In genomic region chr3:115876860-115877646, GRCh38 we compare ENCODE assay signal across 13 cellular contexts.
DNase-seq lines count a peak whose midpoint lies in the region; ATAC-seq, FAIRE-seq and TF ChIP-seq lines count a peak whose summit lies in the region.
"Had no signal": no experiment of that assay in that cellular context is flagged by ENCODE, and none has a peak within 500 bp of the region (broad histone marks: within the 10 kb centered on the region; RNA-seq: fewer than 3 reads in every experiment).

No MANE protein-coding gene starts in this region.

- peak overlapping the region; percentile 12 for H3K4me3 ChIP-seq in suprapubic skin

- 9% methylated on average over 8 of the region's 8 CpGs for WGBS in suprapubic skin

- no peak for TF ChIP-seq CTCF in suprapubic skin (IDR thresholded peaks at IDR 0.05)

- peak; percentile 81 for FAIRE-seq in islet of Langerhans (lab: Jason Lieb, UNC)

- no peaks in the 10 kb centered on the region for H3K9me3 ChIP-seq in suprapubic skin
- H3K9me3 ChIP-seq: sigmoid colon had no signal

- no peaks in the 10 kb centered on the region for H3K27me3 ChIP-seq in suprapubic skin
- H3K27me3 ChIP-seq: sigmoid colon had no signal

- no peak for TF ChIP-seq EP300 in suprapubic skin (IDR thresholded peaks at IDR 0.05)

- DNase-seq in DMS79 treated with DMSO at 0.1 percent for 48 hours (lab: John Stamatoyannopoulos, UW) (peak; percentile 12), DMS79 (lab: John Stamatoyannopoulos, UW) (no peak), suprapubic skin (ENCODE audit: low spot score in 2 of 2) (no peak), SIG-M5 (lab: John Stamatoyannopoulos, UW) (no peak)
- DNase-seq: activated CD4-positive, alpha-beta T cell treated with anti-CD3 and anti-CD28 coated beads, Interleukin-2, amount 10 ng/mL, durations not matched to agents 7 days and 5 days; KBM-7; NCI-H2107; sigmoid colon had no signal

- no peaks in the 10 kb centered on the region for H3K4me1 ChIP-seq in suprapubic skin

- no peak overlapping the region for H3K27ac ChIP-seq in suprapubic skin
- H3K27ac ChIP-seq: 22Rv1 had no signal

- TF ChIP-seq POLR2A in suprapubic skin (IDR thresholded peaks at IDR 0.05) = no peak

- peak; percentile 63 for ATAC-seq in SK-N-SH treated with all-trans-retinoic acid at 6 μM for 48 hours
- ATAC-seq in HG03457 (IDR thresholded peaks at IDR 0.05; ENCODE audit: unreplicated experiment) = no peak
- no peak for ATAC-seq in HG02678 (IDR thresholded peaks at IDR 0.05; ENCODE audit: unreplicated experiment)

- no peaks in the 10 kb centered on the region for H3K36me3 ChIP-seq in suprapubic skin
- H3K36me3 ChIP-seq: sigmoid colon had no signal

TF ChIP-seq in SK-N-SH treated with all-trans-retinoic acid at 6 μM for 48 hours, 23 proteins besides CTCF, POLR2A, EP300 and RAD21:
- TF ChIP-seq ISL1 (CRISPR knock-in tag; IDR thresholded peaks at IDR 0.05) (no peak), TCF4 (CRISPR knock-in tag; IDR thresholded peaks at IDR 0.05; ENCODE audit: borderline replicate concordance) (0 out of 2 replicates have a peak, but pooled peaks have one; percentile 16)
